16 cellular contexts compared by ENCODE assay signal in the genomic region with DNA sequence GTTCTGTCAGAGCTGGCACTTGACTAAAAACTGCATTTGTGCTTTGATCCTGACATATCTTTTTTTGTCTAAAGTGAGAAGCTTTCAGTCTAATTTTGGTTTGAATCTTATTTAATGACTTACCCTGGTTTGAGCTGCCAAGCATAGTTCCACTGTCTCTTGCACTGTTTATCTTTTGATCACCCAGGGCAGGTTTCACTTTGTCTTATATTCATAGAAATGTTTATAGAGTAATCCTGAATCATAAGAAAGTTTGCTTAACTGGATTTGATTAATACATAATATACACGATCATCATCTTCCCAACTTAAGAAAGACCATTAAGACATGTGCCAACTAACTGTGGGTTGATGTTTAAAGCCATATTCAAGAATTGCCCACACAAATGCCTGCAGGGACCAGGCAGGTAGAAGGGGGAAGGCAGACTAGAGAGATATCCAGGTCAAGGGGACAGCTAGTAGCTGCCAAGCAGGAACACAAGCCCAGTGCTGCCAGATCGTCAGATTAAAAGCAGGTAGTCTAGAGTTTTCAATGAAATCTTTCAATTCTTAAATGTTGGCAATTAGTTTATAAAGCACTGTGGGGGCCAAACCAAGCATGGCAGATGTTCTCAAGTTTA. TPM values are rescaled to one million over a fixed set of nuclear protein-coding genes. Genes with fewer than 3 reads are reported as not detected.
DNase-seq lines count a peak whose midpoint lies in the region; ATAC-seq, FAIRE-seq and TF ChIP-seq lines count a peak whose summit lies in the region.
"Had no signal": no experiment of that assay in that cellular context is flagged by ENCODE, and none has a peak within 500 bp of the region (broad histone marks: within the 10 kb centered on the region; RNA-seq: fewer than 3 reads in every experiment).

No MANE protein-coding gene starts in this region.

- H3K4me3 ChIP-seq in BLaER1: no peak overlapping the region
- peak overlapping the region; percentile 5 for H3K4me3 ChIP-seq in GM12875 (ENCODE audit: low read depth, low read length)
- H3K4me3 ChIP-seq in HepG2 (replicated peaks in 1 of 3; ENCODE audit: insufficient read depth in 1 of 3, low read depth in 2 of 3, low read length in 3 of 3): peak overlapping the region; percentile 84 to 95 (median 92)
- H3K4me3 ChIP-seq in ascending aorta: no peak overlapping the region
- no peak overlapping the region for H3K4me3 ChIP-seq in left ventricle myocardium inferior

- H3K27ac ChIP-seq in BLaER1: no peak overlapping the region
- peak overlapping the region; percentile 88 for H3K27ac ChIP-seq in HepG2 (ENCODE audit: extremely low read length, insufficient read depth, low read length)
- no peak overlapping the region for H3K27ac ChIP-seq in ascending aorta
- no peak overlapping the region for H3K27ac ChIP-seq in left ventricle myocardium inferior (replicated peaks)
- H3K27ac ChIP-seq: SJCRH30 had no signal

- H3K36me3 Mint-ChIP-seq in activated T-helper 17 cell treated with anti-CD3 and anti-CD28 coated beads, Interleukin-2, amount 50 U/mL, for 72 hours (ENCODE audit: low read depth): peaks cover 76% of the 10 kb centered on the region

- H3K27ac Mint-ChIP-seq in activated T-helper 17 cell treated with anti-CD3 and anti-CD28 coated beads, Interleukin-2, amount 50 U/mL, for 72 hours: peak overlapping the region; percentile 92

- 0% methylated on average over 2 of the region's 2 CpGs for WGBS in HepG2 (ENCODE audit: low lambda C conversion rate)

- peak; percentile 55 for FAIRE-seq in HepG2 (lab: Jason Lieb, UNC)
- FAIRE-seq: pancreas had no signal

- H3K4me1 ChIP-seq in BLaER1 (peaks cover 11% of the 10 kb centered on the region; the same call in 1 of the 2 replicates), HepG2 (ENCODE audit: insufficient read depth, low read length) (peaks cover 63% of the 10 kb centered on the region), ascending aorta (no peaks in the 10 kb centered on the region), left ventricle myocardium inferior (peaks cover 9% of the 10 kb centered on the region)
- H3K4me1 ChIP-seq: pancreas, SJCRH30 had no signal

- H2AFZ ChIP-seq in HepG2 (ENCODE audit: low read length): no peak overlapping the region

- 0 out of 4 replicates have a peak, but pooled peaks of 1 of the 2 experiments have one; percentile 35 for TF ChIP-seq POLR2A in HepG2 (IDR thresholded peaks at IDR 0.05; ENCODE audit: insufficient read depth in 1 of 2, low read depth in 2 of 2, low read length in 2 of 2)

- H3K36me3 ChIP-seq in BLaER1 (no peaks in the 10 kb centered on the region), HepG2 (replicated peaks in 1 of 2; ENCODE audit: control insufficient read depth in 1 of 2, insufficient read depth in 2 of 2, low read length in 2 of 2) (0 out of 5 replicates have a peak, but pooled peaks cover 0 to 2% of the 10 kb centered on the region in 2 experiments), ascending aorta (no peaks in the 10 kb centered on the region), left ventricle myocardium inferior (no peaks in the 10 kb centered on the region)
- H3K36me3 ChIP-seq: HAP-1, heart left ventricle, pancreas, SJCRH30 had no signal

- intact Hi-C loops in HepG2 (cut with micrococcal nuclease; ENCODE audit: unreplicated experiment) (no loop called here), ascending aorta (cut with DNase I) (loop anchor here (10.0 kb wide), 1 partner anchor 230 kb away; a partner anchor contains a TSS), left ventricle myocardium inferior (cut with micrococcal nuclease) (no loop called here)

- TF ChIP-seq CTCF in GM12875 (IDR thresholded peaks at IDR 0.05; ENCODE audit: borderline replicate concordance, insufficient read depth, low read depth, low read length) (no peak), HepG2 (CRISPR knock-in tag; IDR thresholded peaks at IDR 0.05) (no peak), ascending aorta (IDR thresholded peaks at IDR 0.05) (no peak), left ventricle myocardium inferior (IDR thresholded peaks at IDR 0.05; ENCODE audit: borderline replicate concordance) (no peak)

- H3K9me3 Mint-ChIP-seq in activated T-helper 17 cell treated with anti-CD3 and anti-CD28 coated beads, Interleukin-2, amount 50 U/mL, for 72 hours: no peaks in the 10 kb centered on the region

- TF ChIP-seq RAD21 in HepG2 (CRISPR knock-in tag; IDR thresholded peaks at IDR 0.05): no peak

- peak overlapping the region; percentile 82 for H3K4me2 ChIP-seq in BLaER1
- H3K4me2 ChIP-seq in HepG2 (ENCODE audit: low read depth, low read length): peak overlapping the region; percentile 83

- BruUV-seq in HepG2 (replicated peaks; lab: Mats Ljungman, UMichigan): no TSS peak

- POLR2A ChIA-PET in HepG2 (lab: Yijun Ruan, JAX): interaction anchor here (2.9 to 4.8 kb wide), 2 partner anchors 12 to 25 kb away, joined by 12 to 37 read pairs; no protein-coding TSS in a partner anchor

- DNase-seq in HepG2 (ENCODE audit: low spot score) (no peak), ascending aorta (ENCODE audit: low spot score in 2 of 2) (no peak), NCI-H2029 (lab: John Stamatoyannopoulos, UW) (no peak), left ventricle myocardium inferior (no peak)
- DNase-seq: activated CD4-positive, CD25-positive, alpha-beta regulatory T cell treated with anti-CD3 and anti-CD28 coated beads, Interleukin-2, amount 50 U/mL, for 72 hours; effector CD8-positive, alpha-beta T cell; heart left ventricle; NCI-H1436 treated with DMSO at 0.1 percent for 48 hours; NCI-H526 treated with DMSO at 0.1 percent for 48 hours; pancreas; SJCRH30 had no signal

- H3K27me3 ChIP-seq in BLaER1 (no peaks in the 10 kb centered on the region), HepG2 (ENCODE audit: control insufficient read depth in 1 of 2, insufficient read depth in 2 of 2, low read length in 2 of 2) (no peaks in the 10 kb centered on the region; a peak in 1 of 5 replicates), ascending aorta (no peaks in the 10 kb centered on the region), left ventricle myocardium inferior (ENCODE audit: low read depth) (no peaks in the 10 kb centered on the region)
- H3K27me3 ChIP-seq: heart left ventricle, pancreas, SJCRH30 had no signal

- H3K79me2 ChIP-seq in HepG2 (ENCODE audit: insufficient read depth, low read length): peaks cover 49% of the 10 kb centered on the region

- H3K4me1 Mint-ChIP-seq in activated T-helper 17 cell treated with anti-CD3 and anti-CD28 coated beads, Interleukin-2, amount 50 U/mL, for 72 hours: peaks cover 14% of the 10 kb centered on the region

- CTCF ChIA-PET in HepG2 (lab: Yijun Ruan, JAX; ENCODE audit: low intra/inter-chr PET ratio, low total read pairs): no interaction called here

- in situ Hi-C loops in HepG2 (cut with HindIII; ENCODE audit: extremely low pct_ligation_motif_present, low pct_unique_long_range_greater_than_20kb): no loop called here

- no peaks in the 10 kb centered on the region for H4K20me1 ChIP-seq in BLaER1
- H4K20me1 ChIP-seq in HepG2 (ENCODE audit: insufficient read depth, low read length): no peaks in the 10 kb centered on the region

- TF ChIP-seq EP300 in HepG2 (IDR thresholded peaks at IDR 0.05; ENCODE audit: low read depth in 2 of 2, low read length in 2 of 2) (no peak), HepG2 (CRISPR knock-in tag; IDR thresholded peaks at IDR 0.05; ENCODE audit: borderline replicate concordance) (no peak)

- H3K9ac ChIP-seq in BLaER1 (no peak overlapping the region), HepG2 (ENCODE audit: insufficient read depth, low read depth, low read length) (peak overlapping the region; percentile 98)

- no peaks in the 10 kb centered on the region for H3K9me3 ChIP-seq in BLaER1
- H3K9me3 ChIP-seq in HepG2 (ENCODE audit: low read length): no peaks in the 10 kb centered on the region
- no peaks in the 10 kb centered on the region for H3K9me3 ChIP-seq in ascending aorta
- no peaks in the 10 kb centered on the region for H3K9me3 ChIP-seq in left ventricle myocardium inferior (replicated peaks)
- H3K9me3 ChIP-seq: HAP-1, heart left ventricle, pancreas, SJCRH30 had no signal

- ATAC-seq in activated T-helper 17 cell treated with anti-CD3 and anti-CD28 coated beads, Interleukin-2, amount 50 U/mL, for 72 hours (replicated peaks): no peak
- ATAC-seq in HepG2 (no peak), HG02970 (IDR thresholded peaks at IDR 0.05; ENCODE audit: low FRiP score, unreplicated experiment) (no peak)
- ATAC-seq: heart left ventricle, pancreas had no signal

- no peaks in the 10 kb centered on the region for H3K27me3 Mint-ChIP-seq in activated T-helper 17 cell treated with anti-CD3 and anti-CD28 coated beads, Interleukin-2, amount 50 U/mL, for 72 hours

- H3K4me3 Mint-ChIP-seq in activated T-helper 17 cell treated with anti-CD3 and anti-CD28 coated beads, Interleukin-2, amount 50 U/mL, for 72 hours: peak overlapping the region; percentile 84

TF ChIP-seq in HepG2, 621 proteins besides CTCF, POLR2A, EP300 and RAD21 (continues in another document):
- 0 out of 2 replicates have a peak, but pooled peaks have one; percentile 20 for TF ChIP-seq POLR2AphosphoS5 (IDR thresholded peaks at IDR 0.05; ENCODE audit: low read depth, low read length)

RNA-seq across cellular contexts. Expression of a gene that starts 1.9 kb away (rescaled TPM):
- 100 to 1,000 TPM in 1 of 2 donors, 10 to 100 TPM in 1; 70.4 to 120 TPM for total RNA-seq in activated T-helper 17 cell treated with anti-CD3 and anti-CD28 coated beads, Interleukin-2, amount 50 U/mL, for 72 hours
- total RNA-seq in HepG2 (2016; rRNA removed; fragmentation: Illumina TruSeq; extraction: Trizol) (64.2 and 91.1 TPM in 2 replicates), ascending aorta (14.2 TPM), left ventricle myocardium inferior (12.3 TPM)
- 8.4 and 10.9 TPM in 2 replicates for total RNA-seq in HepG2 (2016; cell fraction: cytosol; rRNA removed; fragmentation: Illumina TruSeq; extraction: Trizol; ENCODE audit: low read depth)
- total RNA-seq in HepG2 (2016; cell fraction: insoluble cytoplasmic fraction; rRNA removed; fragmentation: Illumina TruSeq; extraction: Trizol): 66.0 and 90.6 TPM in 2 replicates
- 16.0 and 19.5 TPM in 2 replicates for total RNA-seq in HepG2 (2016; cell fraction: membrane; rRNA removed; fragmentation: Illumina TruSeq; extraction: Trizol)
- 61.7 and 67.1 TPM in 2 replicates for total RNA-seq in HepG2 (2016; cell fraction: nucleus; rRNA removed; fragmentation: Illumina TruSeq; extraction: Trizol)
- 265 and 274 TPM in 2 replicates for polyA plus RNA-seq in HepG2 (2011; rRNA removed)
- polyA plus RNA-seq in HepG2 (2011; cell fraction: cytosol; rRNA removed): 91.6 and 146 TPM in 2 replicates
- 267 and 310 TPM in 2 replicates for polyA plus RNA-seq in HepG2 (2011; cell fraction: nucleus; rRNA removed)
- 133 and 173 TPM in 2 replicates for polyA plus RNA-seq in HepG2 (2012)
- polyA plus RNA-seq in HepG2 (2016; cell fraction: cytosol; fragmentation: Illumina TruSeq; extraction: Trizol; ENCODE audit: low read depth): 4.9 and 5.5 TPM in 2 replicates
- 71.8 and 74.5 TPM in 2 replicates for polyA plus RNA-seq in HepG2 (2016; cell fraction: insoluble cytoplasmic fraction; fragmentation: Illumina TruSeq; extraction: Trizol; ENCODE audit: low read depth)
- polyA plus RNA-seq in HepG2 (2016; cell fraction: membrane; fragmentation: Illumina TruSeq; extraction: Trizol; ENCODE audit: low read depth): 8.3 and 9.0 TPM in 2 replicates
- polyA plus RNA-seq in HepG2 (2016; cell fraction: nucleus; fragmentation: Illumina TruSeq; extraction: Trizol; ENCODE audit: insufficient read depth, low read depth): 71.3 and 81.0 TPM in 2 replicates
- 11.6 and 131 TPM in 2 replicates for polyA minus RNA-seq in HepG2 (2011; rRNA and poly(A)+ RNA removed; ENCODE audit: low replicate concordance)
- 129 and 164 TPM in 2 replicates for polyA minus RNA-seq in HepG2 (2011; cell fraction: cytosol; rRNA and poly(A)+ RNA removed)
- 724 and 744 TPM in 2 replicates for polyA minus RNA-seq in HepG2 (2011; cell fraction: nucleus; rRNA and poly(A)+ RNA removed)

Comparison
In these comparisons a context has a peak if more than half of its experiments do, and no peak if none do; other contexts are left out.
1. H3K4me3 ChIP-seq: peak in GM12875 (single experiment) and HepG2 (3 of 3); none in BLaER1 (single experiment), ascending aorta (0 of 2) and left ventricle myocardium inferior (single experiment).